9 cellular contexts compared by ENCODE assay signal in the genomic region with DNA sequence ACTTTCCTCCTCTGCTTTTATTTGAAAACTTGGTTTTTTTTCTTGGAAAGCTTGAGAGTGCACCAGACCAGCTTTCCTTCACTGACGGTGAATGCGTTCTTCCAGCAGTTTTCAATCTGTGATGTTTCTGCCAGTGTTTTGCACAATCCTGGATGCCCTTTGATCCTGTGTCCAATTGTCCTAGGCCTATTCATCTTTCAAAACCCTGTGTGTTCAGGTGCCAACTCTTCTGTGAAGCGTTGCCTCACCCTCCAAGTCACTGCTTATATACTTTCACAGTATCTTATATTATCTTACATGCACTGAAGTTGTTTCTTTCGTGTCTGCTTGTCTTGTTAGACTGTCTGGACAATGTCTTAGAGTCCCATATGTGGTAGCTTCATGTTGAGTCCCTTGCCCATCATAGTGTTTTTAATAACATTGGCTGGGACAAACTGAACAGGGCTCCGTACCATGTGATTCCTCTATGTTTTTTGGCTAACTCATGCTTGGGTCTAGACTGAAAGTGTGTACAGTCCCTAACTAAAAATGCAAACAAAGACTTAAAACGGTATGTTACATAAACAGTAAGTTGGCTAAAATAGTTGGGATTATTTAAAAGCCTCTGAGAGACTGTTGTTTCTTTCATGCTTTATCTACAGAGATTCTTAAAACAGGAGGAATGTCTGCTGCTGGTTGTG. TPM values are rescaled to one million over a fixed set of nuclear protein-coding genes. Genes with fewer than 3 reads are reported as not detected.
DNase-seq lines count a peak whose midpoint lies in the region; ATAC-seq and TF ChIP-seq lines count a peak whose summit lies in the region.
"Had no signal": no experiment of that assay in that cellular context is flagged by ENCODE, and none has a peak within 500 bp of the region (broad histone marks: within the 10 kb centered on the region; RNA-seq: fewer than 3 reads in every experiment).

No MANE protein-coding gene starts in this region.

- H3K4me3 ChIP-seq in dorsolateral prefrontal cortex (peak overlapping the region; percentile 70 to 93 (median 84)), mesodermal cell (ENCODE audit: extremely low read depth, insufficient read depth, low read length, poor library complexity, severe bottlenecking) (peak overlapping the region; percentile 73), upper lobe of left lung (peak overlapping the region in 3 of 4 donors; percentile 83 to 91 (median 90))

- no peak overlapping the region for H3K27ac Mint-ChIP-seq in activated naive CD4-positive, alpha-beta T cell treated with anti-CD3 and anti-CD28 coated beads for 36 hours

- H3K36me3 Mint-ChIP-seq in activated naive CD4-positive, alpha-beta T cell treated with anti-CD3 and anti-CD28 coated beads for 36 hours (ENCODE audit: low read depth) = peaks cover 2% of the 10 kb centered on the region

- CTCF ChIA-PET in activated naive CD4-positive, alpha-beta T cell treated with anti-CD3 and anti-CD28 coated beads for 36 hours (lab: Charles Lee) = no interaction called here

- peaks cover 20% of the 10 kb centered on the region for H3K36me3 ChIP-seq in mesodermal cell (ENCODE audit: control insufficient read depth, insufficient read depth, low read length)
- H3K36me3 ChIP-seq in upper lobe of left lung = no peaks in the 10 kb centered on the region

- no peak for DNase-seq in activated naive CD4-positive, alpha-beta T cell treated with anti-CD3 and anti-CD28 coated beads for 36 hours
- no peak for DNase-seq in activated naive CD4-positive, alpha-beta T cell (lab: John Stamatoyannopoulos, UW)
- DNase-seq in dorsolateral prefrontal cortex = no peak
- DNase-seq in upper lobe of left lung = no peak
- DNase-seq in effector CD4-positive, alpha-beta T cell = no peak
- DNase-seq in T1000 (lab: John Stamatoyannopoulos, UW) = no peak
- DNase-seq: stimulated activated CD4-positive, alpha-beta T cell treated with anti-CD3 and anti-CD28 coated beads, Interleukin-4, amount 100 ng/mL, for 24 hours had no signal

- H3K9me3 ChIP-seq in mesodermal cell (ENCODE audit: control insufficient read depth, low read length) = no peaks in the 10 kb centered on the region
- H3K9me3 ChIP-seq in upper lobe of left lung = no peaks in the 10 kb centered on the region

- peak overlapping the region; percentile 78 for H3K4me3 Mint-ChIP-seq in activated naive CD4-positive, alpha-beta T cell treated with anti-CD3 and anti-CD28 coated beads for 36 hours

- H3K27ac ChIP-seq in dorsolateral prefrontal cortex (peak overlapping the region in 56 of 59 donors; percentile 43 to 96 (median 90)), mesodermal cell (ENCODE audit: low read depth, low read length, severe bottlenecking) (peak overlapping the region; percentile 42), upper lobe of left lung (peak overlapping the region; percentile 90 to 96 (median 92))

- H3K4me1 ChIP-seq in mesodermal cell (ENCODE audit: control insufficient read depth, insufficient read depth, low read length, poor library complexity, severe bottlenecking) = peaks cover 12% of the 10 kb centered on the region
- H3K4me1 ChIP-seq in upper lobe of left lung = peaks cover 10 to 25% (median 20%) of the 10 kb centered on the region in 4 donors

- ATAC-seq in upper lobe of left lung (ENCODE audit: low FRiP score in 2 of 2) (peak in 1 of 2 donors; percentile 16), HG03469 (IDR thresholded peaks at IDR 0.05; ENCODE audit: unreplicated experiment) (no peak)

- H3K9me3 Mint-ChIP-seq in activated naive CD4-positive, alpha-beta T cell treated with anti-CD3 and anti-CD28 coated beads for 36 hours = no peaks in the 10 kb centered on the region

- WGBS in mesodermal cell (ENCODE audit: insufficient coverage in 2 of 2), 2 experiments = 73 to 93% methylated on average over 3 to 4 of the region's 6 CpGs
- WGBS in upper lobe of left lung, 2 donors = 12 to 13% methylated on average over 6 of the region's 6 CpGs

- H3K4me1 Mint-ChIP-seq in activated naive CD4-positive, alpha-beta T cell treated with anti-CD3 and anti-CD28 coated beads for 36 hours (ENCODE audit: low read depth) = peaks cover 28% of the 10 kb centered on the region

- TF ChIP-seq CTCF in dorsolateral prefrontal cortex (IDR thresholded peaks at IDR 0.05 in 54 of 56, conservative IDR thresholded peaks at IDR 0.05 in 2 of 56; ENCODE audit: low read depth in 1 of 56, partially characterized antibody in 56 of 56) = peak in 1 of 56 donors; percentile 1
- no peak for TF ChIP-seq CTCF in upper lobe of left lung (IDR thresholded peaks at IDR 0.05)

- intact Hi-C loops in activated naive CD4-positive, alpha-beta T cell treated with anti-CD3 and anti-CD28 coated beads for 36 hours (cut with micrococcal nuclease) = loop anchor here (5.0 kb wide), 2 partner anchors 148 to 188 kb away; a partner anchor contains a TSS
- intact Hi-C loops in dorsolateral prefrontal cortex (cut with DNase I) = loop anchor here in 1 of 2 donors (5.0 to 10.0 kb wide), 3 partner anchors 51 to 92 kb away; no protein-coding TSS in a partner anchor

- no peak for TF ChIP-seq POLR2A in upper lobe of left lung (IDR thresholded peaks at IDR 0.05)

- H3K27me3 Mint-ChIP-seq in activated naive CD4-positive, alpha-beta T cell treated with anti-CD3 and anti-CD28 coated beads for 36 hours (ENCODE audit: low read depth) = peaks cover 49% of the 10 kb centered on the region

- TF ChIP-seq EP300 in upper lobe of left lung (IDR thresholded peaks at IDR 0.05) = no peak

- H3K27me3 ChIP-seq in dorsolateral prefrontal cortex (no peaks in the 10 kb centered on the region), upper lobe of left lung (no peaks in the 10 kb centered on the region)

RNA-seq across cellular contexts. Expression of a gene that starts 2.0 kb away (rescaled TPM):
- total RNA-seq in activated naive CD4-positive, alpha-beta T cell treated with anti-CD3 and anti-CD28 coated beads for 36 hours = 1 to 10 TPM; 1.8 to 2.4 TPM
- total RNA-seq in dorsolateral prefrontal cortex = 10 to 100 TPM; 13.2 to 35.6 (median 22.1) TPM
- polyA plus RNA-seq in mesodermal cell (2013, experiment 1 of 2) = 13.2 TPM
- polyA plus RNA-seq in mesodermal cell (2013, experiment 2 of 2) = 11.8 TPM
- total RNA-seq in upper lobe of left lung = 10 to 100 TPM; 14.6 to 55.5 (median 31.9) TPM

Comparison
In these comparisons a context has a peak if more than half of its experiments do, and no peak if none do; other contexts are left out.
1. H3K27ac ChIP-seq: peak in every context shown above with its lines; median percentile 92 in upper lobe of left lung; 90 in dorsolateral prefrontal cortex; 42 in mesodermal cell.
2. RNA of a gene that starts 2.0 kb away (total RNA-seq): 14.6 to 55.5 TPM in upper lobe of left lung and 13.2 to 35.6 TPM in dorsolateral prefrontal cortex; 1.8 to 2.4 TPM in activated naive CD4-positive, alpha-beta T cell treated with anti-CD3 and anti-CD28 coated beads for 36 hours; every median in the first group is over 4 times any median in the second.
3. Peak in every context shown above with its lines, with median percentiles within 50 percentile points of each other: H3K4me3 ChIP-seq.